In the genomic region with DNA sequence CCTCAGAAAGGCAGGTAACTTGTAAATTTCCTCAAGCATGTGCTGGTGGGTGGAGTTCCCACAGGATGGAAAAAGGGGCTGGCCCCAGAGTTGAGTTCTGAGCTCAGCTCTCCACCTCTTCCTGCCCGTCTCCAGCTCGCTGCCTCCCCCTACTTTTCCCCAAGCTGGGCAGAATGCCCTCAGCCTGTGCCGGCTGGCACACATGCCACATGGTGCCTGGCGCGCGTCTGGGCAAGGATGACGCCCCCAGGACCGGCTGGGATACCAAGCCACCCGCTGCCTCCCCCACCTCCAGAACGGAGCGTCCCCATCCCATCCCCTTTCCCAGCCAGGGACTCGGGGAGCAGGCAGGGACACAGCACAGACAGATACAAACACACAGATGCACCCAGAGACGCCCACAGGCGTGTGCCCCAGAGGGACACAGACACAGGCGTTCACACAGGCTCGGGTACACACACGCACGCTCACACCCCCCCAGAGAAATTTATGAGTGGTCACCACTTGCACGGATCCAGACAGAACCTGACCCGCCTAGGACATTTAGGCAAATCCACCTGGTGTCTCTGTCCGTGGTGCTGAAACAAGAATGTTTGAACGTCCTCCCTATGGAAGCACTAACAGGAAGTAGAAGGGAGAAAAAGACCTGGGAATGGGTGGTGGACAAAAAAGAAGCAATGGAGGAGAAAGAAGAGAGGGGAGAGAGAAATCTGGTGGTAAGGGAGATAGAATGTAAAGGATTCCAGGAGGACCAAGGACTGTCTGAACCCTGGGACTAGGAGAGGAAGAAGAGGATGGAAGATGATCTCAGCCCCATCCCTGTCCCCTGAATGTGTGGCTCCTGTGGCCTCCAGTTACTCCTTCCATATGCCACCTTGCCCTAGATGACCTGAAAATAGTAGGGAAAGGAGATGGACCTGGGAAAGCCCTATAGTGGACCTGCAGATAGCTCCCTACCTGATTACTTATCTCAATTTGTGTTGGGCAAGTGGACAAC, we compare ENCODE assay signal across 8 cellular contexts. TPM values are rescaled to one million over a fixed set of nuclear protein-coding genes. Genes with fewer than 3 reads are reported as not detected.
DNase-seq lines count a peak whose midpoint lies in the region; ATAC-seq, FAIRE-seq and TF ChIP-seq lines count a peak whose summit lies in the region.

No MANE protein-coding gene starts in this region.

- FAIRE-seq in endothelial cell of umbilical vein (lab: Jason Lieb, UNC) (peak; percentile 12), small intestine (lab: Jason Lieb, UNC) (no peak)

- intact Hi-C loops in endothelial cell of umbilical vein (cut with micrococcal nuclease) = no loop called here

- peaks cover 87% of the 10 kb centered on the region for H3K27me3 ChIP-seq in NT2/D1 (ENCODE audit: insufficient read depth, insufficient read length)
- H3K27me3 ChIP-seq in endothelial cell of umbilical vein (ENCODE audit: control insufficient read depth in 2 of 2, insufficient read depth in 2 of 2, low read length in 2 of 2) = peaks cover 25 to 30% of the 10 kb centered on the region in 2 experiments
- H3K27me3 ChIP-seq in small intestine (ENCODE audit: control insufficient read depth in 2 of 2, insufficient read depth in 2 of 2, low read length in 2 of 2) = peaks cover 8 to 18% of the 10 kb centered on the region in 2 donors

- H3K9ac ChIP-seq in NT2/D1 (ENCODE audit: insufficient read length, low read depth) (no peak overlapping the region), endothelial cell of umbilical vein (replicated peaks; ENCODE audit: extremely low read depth, insufficient read depth, low read length) (no peak overlapping the region)

- TF ChIP-seq CTCF in endothelial cell of umbilical vein (IDR thresholded peaks at IDR 0.05; ENCODE audit: extremely low read depth in 1 of 2, insufficient read depth in 1 of 2, low read depth in 1 of 2, low read length in 2 of 2) = no peak

- H3K4me1 ChIP-seq in NT2/D1 (ENCODE audit: insufficient read depth, insufficient read length) (no peaks in the 10 kb centered on the region), endothelial cell of umbilical vein (ENCODE audit: control insufficient read depth, extremely low read depth, insufficient read depth, low read length) (no peaks in the 10 kb centered on the region), small intestine (ENCODE audit: control insufficient read depth in 2 of 2, insufficient read depth in 1 of 2, low read depth in 1 of 2, low read length in 1 of 2) (no peaks in the 10 kb centered on the region)

- WGBS in small intestine, 3 donors = 3 to 6% (median 5%) methylated on average over 22 of the region's 22 CpGs

- no peak for ATAC-seq in GM21381 (IDR thresholded peaks at IDR 0.05; ENCODE audit: unreplicated experiment)

- no peak overlapping the region for H3K27ac ChIP-seq in endothelial cell of umbilical vein (ENCODE audit: insufficient read depth, low read depth, low read length)
- H3K27ac ChIP-seq in small intestine (ENCODE audit: low read depth in 1 of 2, low read length in 1 of 2) = no peak overlapping the region

- H3K36me3 Mint-ChIP-seq in activated naive CD4-positive, alpha-beta T cell treated with anti-CD3 and anti-CD28 coated beads, Interleukin-2, amount 10 ng/mL, durations not matched to agents 7 days and 5 days = no peaks in the 10 kb centered on the region

- H3K9me3 ChIP-seq in NT2/D1 (ENCODE audit: insufficient read depth, low read length) (no peaks in the 10 kb centered on the region), endothelial cell of umbilical vein (replicated peaks; ENCODE audit: control insufficient read depth, insufficient read depth, low read length) (no peaks in the 10 kb centered on the region), small intestine (ENCODE audit: control insufficient read depth, low read depth) (no peaks in the 10 kb centered on the region)

- no peak overlapping the region for H3K4me3 Mint-ChIP-seq in activated naive CD4-positive, alpha-beta T cell treated with anti-CD3 and anti-CD28 coated beads, Interleukin-2, amount 10 ng/mL, durations not matched to agents 7 days and 5 days

- no peak for TF ChIP-seq POLR2A in endothelial cell of umbilical vein (IDR thresholded peaks at IDR 0.05; ENCODE audit: low read depth, low read length)

- H3K36me3 ChIP-seq in NT2/D1 (ENCODE audit: insufficient read depth, insufficient read length, low read length) (no peaks in the 10 kb centered on the region), endothelial cell of umbilical vein (ENCODE audit: control insufficient read depth in 2 of 2, extremely low read depth in 1 of 2, insufficient read depth in 2 of 2, low read length in 2 of 2) (no peaks in the 10 kb centered on the region), small intestine (ENCODE audit: control insufficient read depth in 2 of 2, insufficient read depth in 2 of 2, low read length in 2 of 2) (no peaks in the 10 kb centered on the region)

- no peaks in the 10 kb centered on the region for H4K20me1 ChIP-seq in endothelial cell of umbilical vein (replicated peaks; ENCODE audit: control insufficient read depth, extremely low read depth, insufficient read depth, low read length)

- no peak overlapping the region for H2AFZ ChIP-seq in endothelial cell of umbilical vein (ENCODE audit: low read depth, low read length)

- peaks cover 3% of the 10 kb centered on the region for H3K4me1 Mint-ChIP-seq in activated naive CD4-positive, alpha-beta T cell treated with anti-CD3 and anti-CD28 coated beads, Interleukin-2, amount 10 ng/mL, durations not matched to agents 7 days and 5 days

- peak; percentile 69 for DNase-seq in activated naive CD4-positive, alpha-beta T cell treated with anti-CD3 and anti-CD28 coated beads, Interleukin-2, amount 10 ng/mL, durations not matched to agents 7 days and 5 days
- no peak for DNase-seq in activated naive CD4-positive, alpha-beta T cell (lab: John Stamatoyannopoulos, UW)
- DNase-seq in NT2/D1 (ENCODE audit: low read depth, low spot score) (peak; percentile 64), endothelial cell of umbilical vein (ENCODE audit: low read depth, low spot score) (peak; percentile 34), small intestine (peak; percentile 57), NOMO-1 treated with dmso at 0.1 percent for 144 hours (lab: John Stamatoyannopoulos, UW; ENCODE audit: unreplicated experiment) (no peak)
- DNase-seq in central memory CD4-positive, alpha-beta T cell = no peak

- H3K4me3 ChIP-seq in NT2/D1 (ENCODE audit: insufficient read length, low read depth) = no peak overlapping the region
- no peak overlapping the region for H3K4me3 ChIP-seq in endothelial cell of umbilical vein (replicated peaks in 1 of 3; ENCODE audit: insufficient read depth in 1 of 3, low read depth in 1 of 3, low read length in 3 of 3)
- H3K4me3 ChIP-seq in small intestine (ENCODE audit: low read depth in 1 of 2, low read length in 2 of 2) = no peak overlapping the region

- no peaks in the 10 kb centered on the region for H3K9me1 ChIP-seq in endothelial cell of umbilical vein (replicated peaks; ENCODE audit: control insufficient read depth, extremely low read depth, insufficient read depth, low read length)

- dilution Hi-C loops in endothelial cell of umbilical vein (cut with MboI; ENCODE audit: extremely low pct_ligation_motif_present, low sequenced_read_pairs) = no loop called here

- peaks cover 65% of the 10 kb centered on the region for H3K27me3 Mint-ChIP-seq in activated naive CD4-positive, alpha-beta T cell treated with anti-CD3 and anti-CD28 coated beads, Interleukin-2, amount 10 ng/mL, durations not matched to agents 7 days and 5 days

- H3K4me2 ChIP-seq in endothelial cell of umbilical vein (ENCODE audit: insufficient read depth, low read length) = no peak overlapping the region

- no peaks in the 10 kb centered on the region for H3K79me2 ChIP-seq in endothelial cell of umbilical vein (ENCODE audit: control insufficient read depth, insufficient read depth, low read length)

- POLR2A ChIA-PET in endothelial cell of umbilical vein (lab: Charles Lee) = no interaction called here

- no peaks in the 10 kb centered on the region for H3K9me3 Mint-ChIP-seq in activated naive CD4-positive, alpha-beta T cell treated with anti-CD3 and anti-CD28 coated beads, Interleukin-2, amount 10 ng/mL, durations not matched to agents 7 days and 5 days

- CTCF ChIA-PET in activated naive CD4-positive, alpha-beta T cell treated with anti-CD3 and anti-CD28 coated beads, Interleukin-2, amount 10 ng/mL, durations not matched to agents 7 days and 5 days (lab: Charles Lee) = no interaction called here
- CTCF ChIA-PET in endothelial cell of umbilical vein (lab: Charles Lee) = interaction anchor here (1.0 kb wide), 1 partner anchor 29 kb away, joined by 3 read pairs; no protein-coding TSS in a partner anchor

- BruUV-seq in endothelial cell of umbilical vein (replicated peaks; lab: Mats Ljungman, UMichigan) = no TSS peak

- H3K27ac Mint-ChIP-seq in activated naive CD4-positive, alpha-beta T cell treated with anti-CD3 and anti-CD28 coated beads, Interleukin-2, amount 10 ng/mL, durations not matched to agents 7 days and 5 days = no peak overlapping the region

RNA-seq across cellular contexts. Expression of a gene that starts 15.5 kb away (rescaled TPM):
- total RNA-seq in endothelial cell of umbilical vein = not detected in 2 replicates
- polyA plus RNA-seq in endothelial cell of umbilical vein (not detected in 2 replicates), small intestine (under 1 TPM in 2 of 3 donors, not detected in 1; 0.04 to 0.27 TPM)
- not detected in 2 replicates for polyA plus RNA-seq in endothelial cell of umbilical vein (2011; cell fraction: cytosol; rRNA removed)
- polyA plus RNA-seq in endothelial cell of umbilical vein (2011; cell fraction: nucleus; rRNA removed) = not detected in 2 replicates
- not detected in 2 replicates for polyA plus RNA-seq in endothelial cell of umbilical vein (2012)
- polyA minus RNA-seq in endothelial cell of umbilical vein = not detected in 2 replicates
- not detected for polyA minus RNA-seq in endothelial cell of umbilical vein (2011; cell fraction: cytosol; rRNA and poly(A)+ RNA removed)
- not detected in 2 replicates for polyA minus RNA-seq in endothelial cell of umbilical vein (2011; cell fraction: nucleus; rRNA and poly(A)+ RNA removed)

RNA-seq across cellular contexts. Expression of a gene that starts 34.5 kb away (rescaled TPM):
- total RNA-seq in endothelial cell of umbilical vein = not detected in 2 replicates
- not detected in 2 replicates for polyA plus RNA-seq in endothelial cell of umbilical vein
- polyA plus RNA-seq in endothelial cell of umbilical vein (2011; cell fraction: cytosol; rRNA removed) = not detected in 2 replicates
- not detected in 2 replicates for polyA plus RNA-seq in endothelial cell of umbilical vein (2011; cell fraction: nucleus; rRNA removed)
- not detected in 2 replicates for polyA plus RNA-seq in endothelial cell of umbilical vein (2012)
- not detected in 2 replicates for polyA minus RNA-seq in endothelial cell of umbilical vein
- polyA minus RNA-seq in endothelial cell of umbilical vein (2011; cell fraction: cytosol; rRNA and poly(A)+ RNA removed) = not detected
- not detected in 2 replicates for polyA minus RNA-seq in endothelial cell of umbilical vein (2011; cell fraction: nucleus; rRNA and poly(A)+ RNA removed)
- polyA plus RNA-seq in small intestine = 100 to 1,000 TPM in 1 of 3 donors, 10 to 100 TPM in 2; 44.9 to 266 (median 46.7) TPM

RNA-seq across cellular contexts. Expression of a gene that starts 44.7 kb away (rescaled TPM):
- total RNA-seq in endothelial cell of umbilical vein = 48.9 and 51.0 TPM in 2 replicates
- 75.7 and 102 TPM in 2 replicates for polyA plus RNA-seq in endothelial cell of umbilical vein
- polyA plus RNA-seq in endothelial cell of umbilical vein (2011; cell fraction: cytosol; rRNA removed) = 59.8 and 64.7 TPM in 2 replicates
- 197 and 251 TPM in 2 replicates for polyA plus RNA-seq in endothelial cell of umbilical vein (2011; cell fraction: nucleus; rRNA removed)
- 42.1 and 55.4 TPM in 2 replicates for polyA plus RNA-seq in endothelial cell of umbilical vein (2012)
- 77.4 and 91.7 TPM in 2 replicates for polyA minus RNA-seq in endothelial cell of umbilical vein
- polyA minus RNA-seq in endothelial cell of umbilical vein (2011; cell fraction: cytosol; rRNA and poly(A)+ RNA removed) = 25.9 TPM
- polyA minus RNA-seq in endothelial cell of umbilical vein (2011; cell fraction: nucleus; rRNA and poly(A)+ RNA removed) = 40.4 and 56.2 TPM in 2 replicates
- 10 to 100 TPM; 56.0 to 80.2 (median 72.0) TPM for polyA plus RNA-seq in small intestine

Comparison
In these comparisons a context has a peak if more than half of its experiments do, and no peak if none do; other contexts are left out.
1. DNase-seq: peak in activated naive CD4-positive, alpha-beta T cell treated with anti-CD3 and anti-CD28 coated beads, Interleukin-2, amount 10 ng/mL, durations not matched to agents 7 days and 5 days (single experiment), NT2/D1 (single experiment), endothelial cell of umbilical vein (single experiment) and small intestine (single experiment); none in activated naive CD4-positive, alpha-beta T cell (0 of 4), central memory CD4-positive, alpha-beta T cell (single experiment) and NOMO-1 treated with dmso at 0.1 percent for 144 hours (single experiment).
2. RNA of a gene that starts 34.5 kb away (polyA plus RNA-seq): 44.9 to 266 TPM in small intestine; not detected in endothelial cell of umbilical vein; every median in the first group is over 10 times any median in the second.